In genomic region chr9:134939080-134939733, GRCh38 we compare ENCODE assay signal across 1 cellular context.
TF ChIP-seq lines count a peak whose summit lies in the region.

No MANE protein-coding gene starts in this region.

TF ChIP-seq in HepG2, 621 proteins besides CTCF, POLR2A, EP300 and RAD21:
- TF ChIP-seq CEBPB (IDR thresholded peaks at IDR 0.05; ENCODE audit: borderline replicate concordance, low read depth, low read length), result peak; percentile 67
- no peak for TF ChIP-seq ZNF891 (CRISPR knock-in tag; IDR thresholded peaks at IDR 0.05)
TF ChIP-seq in HepG2: peak in this region for 1.
